In genomic region chr13:112756967-112757758, GRCh38 we compare ENCODE assay signal across 16 cellular contexts.
DNase-seq lines count a peak whose midpoint lies in the region; ATAC-seq lines count a peak whose summit lies in the region.
"Had no signal": no experiment of that assay in that cellular context is flagged by ENCODE, and none has a peak within 500 bp of the region (broad histone marks: within the 10 kb centered on the region; RNA-seq: fewer than 3 reads in every experiment).

No MANE protein-coding gene starts in this region.

- no CpG with 5 or more reads among the region's 16 CpGs for WGBS in trophoblast cell (ENCODE audit: extremely low coverage, insufficient coverage, insufficient read length)
- WGBS in GM23248 (ENCODE audit: low coverage in 1 of 2, low lambda C conversion rate in 2 of 2, missing lambda C conversion rate in 2 of 2), 2 experiments = 82 to 83% methylated on average over 16 of the region's 16 CpGs

- H4K91ac ChIP-seq in trophoblast cell (ENCODE audit: low read depth, low read length) = peak overlapping the region; percentile 8

- CTCF ChIA-PET in activated CD8-positive, alpha-beta memory T cell treated with anti-CD3 and anti-CD28 coated beads, Interleukin-2, amount 10 ng/mL, durations not matched to agents 7 days and 5 days (lab: Charles Lee) = no interaction called here

- no peak for ATAC-seq in activated CD8-positive, alpha-beta memory T cell treated with anti-CD3 and anti-CD28 coated beads, Interleukin-2, amount 10 ng/mL, durations not matched to agents 7 days and 5 days
- no peak for ATAC-seq in GM19463 (IDR thresholded peaks at IDR 0.05; ENCODE audit: unreplicated experiment)
- ATAC-seq: activated CD8-positive, alpha-beta T cell treated with anti-CD3 and anti-CD28 coated beads for 36 hours had no signal

- DNase-seq in DMS53 treated with DMSO at 0.1 percent for 48 hours (lab: John Stamatoyannopoulos, UW; ENCODE audit: unreplicated experiment) = peak; percentile 41
- peak; percentile 95 for DNase-seq in NCI-H69 (lab: John Stamatoyannopoulos, UW)
- DNase-seq in foreskin melanocyte = peak; percentile 80
- DNase-seq in trophoblast cell = no peak
- no peak for DNase-seq in GM23248
- DNase-seq in activated CD8-positive, alpha-beta memory T cell treated with anti-CD3 and anti-CD28 coated beads, Interleukin-2, amount 10 ng/mL, durations not matched to agents 7 days and 5 days = no peak
- DNase-seq in H4 (ENCODE audit: low spot score) = no peak
- DNase-seq: activated CD8-positive, alpha-beta T cell treated with anti-CD3 and anti-CD28 coated beads for 36 hours; AML-193; Kasumi-1; naive B cell; stimulated activated CD4-positive, alpha-beta T cell treated with anti-CD3 and anti-CD28 coated beads, Interleukin-2, amount 100 ng/mL, for 24 hours had no signal

- H3K9ac ChIP-seq in trophoblast cell (ENCODE audit: low read length) (no peak overlapping the region), GM23248 (no peak overlapping the region)

- H3K27ac ChIP-seq in trophoblast cell (ENCODE audit: low read depth, low read length) = no peak overlapping the region
- no peak overlapping the region for H3K27ac ChIP-seq in GM23248

- H3K4me1 ChIP-seq in trophoblast cell (ENCODE audit: control insufficient read depth in 1 of 2, insufficient read depth in 2 of 2, low read length in 2 of 2) (peaks cover 12 to 19% of the 10 kb centered on the region in 2 experiments), GM23248 (ENCODE audit: insufficient read depth) (no peaks in the 10 kb centered on the region)

- H2BK12ac ChIP-seq in trophoblast cell (ENCODE audit: low read length) = no peak overlapping the region

- H3K9me3 ChIP-seq in trophoblast cell (ENCODE audit: insufficient read depth, low read depth, low read length) = no peaks in the 10 kb centered on the region
- H3K9me3 ChIP-seq in GM23248 (ENCODE audit: low read depth) = no peaks in the 10 kb centered on the region

- H3K79me2 ChIP-seq in trophoblast cell (ENCODE audit: control insufficient read depth, insufficient read depth, low read length, poor library complexity) (peaks cover 4% of the 10 kb centered on the region), GM23248 (ENCODE audit: insufficient read depth) (no peaks in the 10 kb centered on the region)

- no peaks in the 10 kb centered on the region for H3K27me3 Mint-ChIP-seq in activated CD8-positive, alpha-beta memory T cell treated with anti-CD3 and anti-CD28 coated beads, Interleukin-2, amount 10 ng/mL, durations not matched to agents 7 days and 5 days
- H3K27me3 Mint-ChIP-seq: activated CD8-positive, alpha-beta T cell treated with anti-CD3 and anti-CD28 coated beads for 36 hours; activated naive CD8-positive, alpha-beta T cell; naive B cell; stimulated activated naive CD8-positive, alpha-beta T cell treated with anti-CD3 and anti-CD28 coated beads, Interleukin-15, Interleukin-2, amounts not matched to agents 100 ng/mL and 50 ng/mL, for 24 hours had no signal

- H4K12ac ChIP-seq in trophoblast cell (ENCODE audit: low read depth, low read length) = no peak overlapping the region

- no peaks in the 10 kb centered on the region for H4K20me1 ChIP-seq in GM23248 (ENCODE audit: insufficient read depth)

- H3K36me3 Mint-ChIP-seq in activated CD8-positive, alpha-beta memory T cell treated with anti-CD3 and anti-CD28 coated beads, Interleukin-2, amount 10 ng/mL, durations not matched to agents 7 days and 5 days = no peaks in the 10 kb centered on the region
- H3K36me3 Mint-ChIP-seq: activated naive CD8-positive, alpha-beta T cell; naive B cell had no signal

- H3K4me2 ChIP-seq in trophoblast cell (ENCODE audit: low read length) = no peak overlapping the region
- no peak overlapping the region for H3K4me2 ChIP-seq in GM23248 (ENCODE audit: unreplicated experiment)

- H3K27me3 ChIP-seq in trophoblast cell (ENCODE audit: insufficient read depth, low read length) = no peaks in the 10 kb centered on the region
- H3K27me3 ChIP-seq in GM23248 (replicated peaks; ENCODE audit: insufficient read depth) = no peaks in the 10 kb centered on the region

- H2BK120ac ChIP-seq in trophoblast cell (ENCODE audit: insufficient read depth, low read length, poor library complexity) = no peak overlapping the region

- H3K14ac ChIP-seq in trophoblast cell (ENCODE audit: low read length) = no peak overlapping the region

- H3F3A ChIP-seq in GM23248 (ENCODE audit: insufficient read depth) = no peaks in the 10 kb centered on the region

- no peak overlapping the region for H2BK5ac ChIP-seq in trophoblast cell (ENCODE audit: low read depth, low read length, poor library complexity)

- peaks cover 13% of the 10 kb centered on the region for H3K4me1 Mint-ChIP-seq in activated CD8-positive, alpha-beta memory T cell treated with anti-CD3 and anti-CD28 coated beads, Interleukin-2, amount 10 ng/mL, durations not matched to agents 7 days and 5 days

- no peaks in the 10 kb centered on the region for H3K36me3 ChIP-seq in trophoblast cell (ENCODE audit: control insufficient read depth in 1 of 2, insufficient read depth in 2 of 2, low read length in 2 of 2)
- H3K36me3 ChIP-seq in GM23248 (ENCODE audit: low read depth) = no peaks in the 10 kb centered on the region

- no peaks in the 10 kb centered on the region for H3K9me3 Mint-ChIP-seq in activated CD8-positive, alpha-beta memory T cell treated with anti-CD3 and anti-CD28 coated beads, Interleukin-2, amount 10 ng/mL, durations not matched to agents 7 days and 5 days (ENCODE audit: low read depth)
- H3K9me3 Mint-ChIP-seq: activated CD8-positive, alpha-beta T cell treated with anti-CD3 and anti-CD28 coated beads for 36 hours; stimulated activated naive CD8-positive, alpha-beta T cell treated with anti-CD3 and anti-CD28 coated beads, Interleukin-15, Interleukin-2, amounts not matched to agents 100 ng/mL and 50 ng/mL, for 24 hours; T-helper 2 cell treated with Interferon-gamma antibody and Interleukin-4, amounts not matched to agents 5 μg/mL and 100 μg/mL, for 36 hours had no signal

- H3K27ac Mint-ChIP-seq in activated CD8-positive, alpha-beta memory T cell treated with anti-CD3 and anti-CD28 coated beads, Interleukin-2, amount 10 ng/mL, durations not matched to agents 7 days and 5 days = no peak overlapping the region
- H3K27ac Mint-ChIP-seq: activated CD8-positive, alpha-beta T cell treated with anti-CD3 and anti-CD28 coated beads for 36 hours; activated naive CD8-positive, alpha-beta T cell; naive B cell; stimulated activated naive CD8-positive, alpha-beta T cell treated with anti-CD3 and anti-CD28 coated beads, Interleukin-15, Interleukin-2, amounts not matched to agents 100 ng/mL and 50 ng/mL, for 24 hours; T-helper 2 cell treated with Interferon-gamma antibody and Interleukin-4, amounts not matched to agents 5 μg/mL and 100 μg/mL, for 36 hours had no signal

- H4K8ac ChIP-seq in trophoblast cell (ENCODE audit: low read depth, low read length) = no peak overlapping the region

- H3K4me3 ChIP-seq in trophoblast cell (ENCODE audit: low read depth, low read length) (no peak overlapping the region), GM23248 (no peak overlapping the region)

- no peak overlapping the region for H3K18ac ChIP-seq in trophoblast cell (ENCODE audit: low read length)

- H3K4ac ChIP-seq in trophoblast cell (ENCODE audit: low read depth, low read length) = peak overlapping the region; percentile 23

- no peak overlapping the region for H2AFZ ChIP-seq in trophoblast cell (ENCODE audit: insufficient read depth, low read length, poor library complexity)
- H2AFZ ChIP-seq in GM23248 = no peak overlapping the region

- peaks cover 6% of the 10 kb centered on the region for H3K79me1 ChIP-seq in trophoblast cell (ENCODE audit: low read length)

- H3K23ac ChIP-seq in trophoblast cell (ENCODE audit: low read length) = no peak overlapping the region

- H3K9me2 ChIP-seq in GM23248 (ENCODE audit: insufficient read depth) = no peaks in the 10 kb centered on the region

- in situ Hi-C loops in GM23248 (cut with MboI) = no loop called here

- no peak overlapping the region for H3K4me3 Mint-ChIP-seq in activated CD8-positive, alpha-beta memory T cell treated with anti-CD3 and anti-CD28 coated beads, Interleukin-2, amount 10 ng/mL, durations not matched to agents 7 days and 5 days
- H3K4me3 Mint-ChIP-seq: activated CD8-positive, alpha-beta T cell treated with anti-CD3 and anti-CD28 coated beads for 36 hours; activated naive CD8-positive, alpha-beta T cell; stimulated activated naive CD8-positive, alpha-beta T cell treated with anti-CD3 and anti-CD28 coated beads, Interleukin-15, Interleukin-2, amounts not matched to agents 100 ng/mL and 50 ng/mL, for 24 hours; T-helper 2 cell treated with Interferon-gamma antibody and Interleukin-4, amounts not matched to agents 5 μg/mL and 100 μg/mL, for 36 hours had no signal

- no peak overlapping the region for H2AK5ac ChIP-seq in trophoblast cell (ENCODE audit: low read length)

Comparison
In these comparisons a context has a peak if more than half of its experiments do, and no peak if none do; other contexts are left out.
1. DNase-seq: peak in DMS53 treated with DMSO at 0.1 percent for 48 hours (single experiment), NCI-H69 (single experiment) and foreskin melanocyte (single experiment); none in trophoblast cell (0 of 2), GM23248 (single experiment), activated CD8-positive, alpha-beta memory T cell treated with anti-CD3 and anti-CD28 coated beads, Interleukin-2, amount 10 ng/mL, durations not matched to agents 7 days and 5 days (single experiment) and H4 (single experiment).